ENCODE assay signal across 10 cellular contexts in the genomic region with DNA sequence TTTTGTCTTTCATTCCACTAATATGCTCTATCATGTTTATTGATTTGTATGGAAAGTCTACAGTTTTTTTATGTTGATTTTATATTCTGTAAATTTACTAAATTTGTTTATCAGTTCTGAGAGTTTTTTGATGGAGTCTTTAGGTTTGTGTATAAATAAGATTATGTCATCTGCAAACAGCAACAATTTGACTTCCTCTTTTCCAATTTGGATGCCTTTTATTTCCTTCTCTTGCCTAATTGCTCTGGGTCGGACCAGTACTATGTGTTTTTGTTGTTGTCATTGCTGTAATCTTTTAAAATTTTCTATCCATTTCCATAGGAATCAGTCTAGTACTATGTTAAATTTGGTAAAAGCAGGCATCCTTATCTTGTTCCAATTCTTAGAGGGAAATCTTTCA. TPM values are rescaled to one million over a fixed set of nuclear protein-coding genes. Genes with fewer than 3 reads are reported as not detected.
"Had no signal": no experiment of that assay in that cellular context is flagged by ENCODE, and none has a peak within 500 bp of the region (broad histone marks: within the 10 kb centered on the region; RNA-seq: fewer than 3 reads in every experiment).

No MANE protein-coding gene starts in this region.

- H3K27ac ChIP-seq: GM23248, HL-60 had no signal

- FAIRE-seq: HepG2 had no signal

- H3K36me3 ChIP-seq: HAP-1 had no signal

- DNase-seq: GM23248, GOT3, H7, HFFc6 had no signal

- H3K9ac ChIP-seq: GM23248 had no signal

- H2AFZ ChIP-seq: GM23248 had no signal

- H3K9me3 ChIP-seq: HAP-1 had no signal

- H3K4me1 ChIP-seq: HAP-1 had no signal

- H3K4me3 ChIP-seq: GM23248, HAP-1 had no signal

- ATAC-seq: HCT116, HepG2 had no signal

RNA-seq across cellular contexts. Expression of a gene that starts 46.0 kb away (rescaled TPM):
- total RNA-seq: GM23248, H4, HFFc6 had no signal
- polyA plus RNA-seq: IgD-negative memory B cell had no signal
